ENCODE assay signal across 1 cellular context in genomic region chr3:87084868-87085267, GRCh38.
A peak's percentile ranks its signal among the peaks of the same experiment; 100 is the strongest.
TF ChIP-seq lines count a peak whose summit lies in the region.

No MANE protein-coding gene starts in this region.

TF ChIP-seq in K562, 482 proteins besides CTCF, POLR2A, EP300 and RAD21 (continued from another document):
- TF ChIP-seq FOXA1 (IDR thresholded peaks at IDR 0.05; ENCODE audit: borderline replicate concordance): no peak
- TF ChIP-seq GATAD2B (IDR thresholded peaks at IDR 0.05; ENCODE audit: borderline replicate concordance): no peak
- TF ChIP-seq SMAD1 (IDR thresholded peaks at IDR 0.05; ENCODE audit: low read depth, low read length, partially characterized antibody): no peak
- peak; percentile 27; the same call in 1 of the 2 replicates for TF ChIP-seq ATF3 (IDR thresholded peaks at IDR 0.05)
- TF ChIP-seq ATF3 (CRISPR knock-in tag; conservative IDR thresholded peaks at IDR 0.05): no peak
- TF ChIP-seq KDM2B (CRISPR knock-in tag; IDR thresholded peaks at IDR 0.05): no peak
- no peak for TF ChIP-seq JUNB (CRISPR knock-in tag; conservative IDR thresholded peaks at IDR 0.05)
- TF ChIP-seq ZFP30 (CRISPR knock-in tag; IDR thresholded peaks at IDR 0.05; ENCODE audit: borderline replicate concordance): no peak
- peak; percentile 26; the same call in 1 of the 2 replicates for TF ChIP-seq CBFA2T3 (IDR thresholded peaks at IDR 0.05)
- TF ChIP-seq, protein P1, sequence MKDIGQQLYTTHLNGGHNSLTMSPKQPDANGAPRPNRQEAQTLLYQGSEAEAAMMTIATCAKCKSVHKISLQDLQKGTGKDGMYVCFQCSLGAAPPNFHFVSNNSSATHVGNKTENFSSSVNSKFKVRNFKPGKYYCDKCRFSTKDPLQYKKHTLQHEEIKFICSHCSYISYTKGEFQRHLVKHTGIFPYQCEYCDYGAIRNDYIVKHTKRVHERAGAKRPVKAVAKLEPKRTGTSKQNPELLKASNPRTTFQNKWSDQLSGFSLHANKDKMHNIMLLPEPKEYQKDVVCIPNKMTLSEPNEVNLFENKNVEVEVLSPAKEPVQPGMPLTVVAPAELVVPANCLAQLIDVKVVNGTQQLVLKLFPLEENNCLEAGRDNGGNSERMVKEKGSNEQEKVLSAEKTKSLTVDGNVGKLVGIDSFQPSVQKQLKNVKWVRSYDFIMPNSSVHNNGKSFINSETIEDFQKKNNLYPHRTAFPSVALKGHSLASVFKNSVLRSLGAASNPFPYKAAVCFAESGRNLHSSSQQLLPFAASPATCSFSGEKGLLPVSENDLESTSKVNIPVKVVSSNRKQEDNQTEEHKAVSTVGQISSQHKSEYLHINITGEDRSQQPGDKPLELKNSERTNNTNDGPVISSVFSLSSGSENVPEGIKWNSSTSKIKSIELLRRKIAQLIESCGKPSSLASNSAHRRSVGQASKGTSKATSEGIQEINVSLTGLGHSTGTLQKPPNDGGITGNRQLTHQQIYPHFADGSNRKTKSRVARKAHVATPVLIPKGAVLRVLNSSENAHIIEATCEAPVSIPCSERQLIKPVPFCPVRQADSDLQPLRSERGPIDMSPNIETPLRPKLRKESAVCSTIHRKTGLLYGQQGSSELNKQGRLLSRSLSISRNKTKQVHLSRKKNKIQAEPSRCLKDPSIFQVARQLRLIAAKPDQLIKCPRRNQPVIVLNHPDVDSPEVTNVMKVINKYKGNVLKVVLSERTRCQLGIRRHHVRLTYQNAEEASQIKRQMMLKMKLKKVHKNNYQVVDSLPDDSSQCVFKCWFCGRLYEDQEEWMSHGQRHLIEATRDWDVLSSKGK (CRISPR knock-in tag; IDR thresholded peaks at IDR 0.05): no peak
- no peak for TF ChIP-seq POLR2AphosphoS2 (IDR thresholded peaks at IDR 0.05; ENCODE audit: low read length)
- no peak for TF ChIP-seq ZNF830 (CRISPR knock-in tag; IDR thresholded peaks at IDR 0.05)
- no peak for TF ChIP-seq ZBTB8A (IDR thresholded peaks at IDR 0.05; ENCODE audit: partially characterized antibody)
- no peak for TF ChIP-seq ZNF436 (CRISPR knock-in tag; IDR thresholded peaks at IDR 0.05)
TF ChIP-seq in K562: peak in this region for 3.
